6 cellular contexts compared by ENCODE assay signal in genomic region chr12:113659416-113659815, GRCh38.
"Had no signal": no experiment of that assay in that cellular context is flagged by ENCODE, and none has a peak within 500 bp of the region (broad histone marks: within the 10 kb centered on the region; RNA-seq: fewer than 3 reads in every experiment).

No MANE protein-coding gene starts in this region.

- DNase-seq: H9, HCEC 1CT, IMR-90, KG1 had no signal

- H3K27ac Mint-ChIP-seq: GM23338, H9 had no signal

- H3K4me3 Mint-ChIP-seq: GM23338, H9 had no signal

- H3K4me3 ChIP-seq: GM23338, K562 had no signal

- H2AFZ ChIP-seq: GM23338 had no signal

- H3K4me2 ChIP-seq: GM23338 had no signal

- ATAC-seq: GM23338, K562 had no signal
